ENCODE assay signal across 17 cellular contexts in the genomic region with DNA sequence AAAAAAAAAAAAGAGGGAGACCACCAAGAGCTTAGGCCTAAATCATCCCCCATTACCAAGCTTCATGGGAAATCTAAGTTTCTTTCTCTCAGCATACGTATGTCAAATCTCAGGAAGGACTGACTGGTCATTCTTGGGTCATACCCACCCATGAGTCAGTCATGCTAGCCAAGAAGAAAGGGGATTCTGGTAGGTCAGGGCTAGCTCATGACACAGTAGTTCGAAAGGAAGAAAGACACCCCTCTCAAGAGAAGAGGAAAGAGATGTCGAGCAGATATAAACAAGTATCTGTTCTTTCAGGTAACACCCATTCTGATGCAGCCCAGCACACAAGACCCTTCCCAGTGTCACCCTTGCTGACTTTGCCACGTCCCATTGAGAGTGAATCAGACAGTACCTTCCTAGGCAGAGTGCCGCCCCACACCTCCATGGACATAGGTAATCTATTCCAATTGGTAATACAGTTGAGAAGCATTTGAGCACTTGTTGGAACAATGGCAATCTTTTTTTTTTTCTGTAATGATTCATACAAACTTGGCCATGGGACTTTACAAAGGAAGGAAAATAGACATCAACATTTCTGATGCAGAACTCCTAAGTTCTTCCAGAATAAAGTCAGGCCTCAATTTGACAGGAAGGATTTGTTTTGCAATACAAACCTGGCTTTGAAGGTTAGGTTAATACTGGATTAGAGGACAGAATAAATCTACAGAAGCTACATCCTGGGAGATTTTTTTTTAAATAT.
"Had no signal": no experiment of that assay in that cellular context is flagged by ENCODE, and none has a peak within 500 bp of the region (broad histone marks: within the 10 kb centered on the region; RNA-seq: fewer than 3 reads in every experiment).

No MANE protein-coding gene starts in this region.

- H3K27ac ChIP-seq: breast epithelium, epithelial cell of prostate, gastrocnemius medialis, right lobe of liver, testis, VCaP had no signal

- H3K4me3 ChIP-seq: breast epithelium, gastrocnemius medialis, right lobe of liver, smooth muscle cell, testis had no signal

- H3K4me2 ChIP-seq: smooth muscle cell had no signal

- H3K36me3 ChIP-seq: breast epithelium, gastrocnemius medialis, right lobe of liver had no signal

- H3K9me3 ChIP-seq: breast epithelium, gastrocnemius medialis, right lobe of liver, testis had no signal

- H3K27me3 ChIP-seq: breast epithelium, gastrocnemius medialis, right lobe of liver, testis had no signal

- DNase-seq: activated CD4-positive, alpha-beta T cell treated with anti-CD3 and anti-CD28 coated beads, Interleukin-2, amount 50 U/mL, for 1 hour; activated CD4-positive, CD25-positive, alpha-beta regulatory T cell treated with anti-CD3 and anti-CD28 coated beads, Interleukin-2, amount 50 U/mL, for 72 hours; activated effector memory CD4-positive, alpha-beta T cell treated with anti-CD3 and anti-CD28 coated beads, Interleukin-2, amount 50 U/mL, for 16 hours; activated naive CD4-positive, alpha-beta T cell treated with anti-CD3 and anti-CD28 coated beads, Interleukin-2, amount 50 U/mL, for 16 hours; activated T-cell treated with anti-CD3 and anti-CD28 coated beads, Interleukin-2, amount 50 U/mL, for 72 hours; effector memory CD4-positive, alpha-beta T cell; gastrocnemius medialis; head of caudate nucleus; left ventricle myocardium superior; right lobe of liver; stimulated activated CD4-positive, alpha-beta T cell treated with anti-CD3 and anti-CD28 coated beads, Interleukin-4, amount 100 ng/mL, for 1 hour; testis had no signal

- H3K4me1 ChIP-seq: breast epithelium, gastrocnemius medialis, right lobe of liver, testis had no signal

- ATAC-seq: activated T-cell treated with anti-CD3 and anti-CD28 coated beads, Interleukin-2, amount 50 U/mL, for 72 hours; gastrocnemius medialis; left ventricle myocardium superior; right lobe of liver; stimulated activated effector memory CD8-positive, alpha-beta T cell treated with anti-CD3 and anti-CD28 coated beads, Interleukin-12 subunit alpha, Interleukin-12 subunit beta, amount 100 ng/mL, for 72 hours had no signal
